1 cellular context compared by ENCODE assay signal in the genomic region with DNA sequence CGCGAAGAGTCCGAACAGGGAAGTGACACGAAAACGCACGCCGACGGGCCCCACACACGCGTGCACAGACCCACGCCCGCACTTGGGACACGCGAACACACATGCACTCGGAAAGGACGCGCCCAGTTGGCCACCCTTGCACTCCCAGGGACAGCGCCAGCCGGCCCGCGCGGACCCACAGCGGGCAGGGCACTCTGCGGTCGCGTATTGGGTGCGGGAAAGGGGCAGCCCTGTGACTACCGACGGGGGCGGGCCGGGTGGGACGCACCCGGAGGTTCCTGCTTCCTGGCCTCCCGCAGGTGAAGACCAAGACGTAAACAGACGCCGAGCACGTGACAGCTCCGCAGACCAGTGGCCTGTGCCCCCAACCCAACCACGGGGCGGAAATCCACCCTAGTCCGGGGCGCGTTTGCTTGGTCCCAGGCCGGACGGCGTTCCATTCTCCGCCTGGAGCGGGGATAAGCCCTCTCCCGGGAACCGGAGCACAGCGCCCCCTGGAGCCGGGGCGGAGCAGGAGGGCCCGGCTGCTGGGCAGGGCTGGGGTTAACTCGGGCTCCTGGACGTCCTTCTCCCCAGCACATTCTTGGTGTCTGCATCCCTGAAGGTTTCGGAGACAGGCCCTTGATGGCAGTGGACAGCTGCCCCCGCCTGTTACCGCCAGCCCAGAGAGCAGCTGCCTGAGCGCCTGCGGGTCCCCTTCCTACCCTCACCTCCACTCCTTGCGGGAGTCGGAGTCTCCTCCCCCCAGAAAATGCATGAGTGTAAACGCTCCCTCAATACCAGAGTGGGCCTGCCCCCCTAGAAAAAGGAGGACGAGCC.
TF ChIP-seq lines count a peak whose summit lies in the region.

No MANE protein-coding gene starts in this region.

TF ChIP-seq in HCT116, 20 proteins besides CTCF, POLR2A, EP300 and RAD21 (continued from another document):
- TF ChIP-seq, protein P1, sequence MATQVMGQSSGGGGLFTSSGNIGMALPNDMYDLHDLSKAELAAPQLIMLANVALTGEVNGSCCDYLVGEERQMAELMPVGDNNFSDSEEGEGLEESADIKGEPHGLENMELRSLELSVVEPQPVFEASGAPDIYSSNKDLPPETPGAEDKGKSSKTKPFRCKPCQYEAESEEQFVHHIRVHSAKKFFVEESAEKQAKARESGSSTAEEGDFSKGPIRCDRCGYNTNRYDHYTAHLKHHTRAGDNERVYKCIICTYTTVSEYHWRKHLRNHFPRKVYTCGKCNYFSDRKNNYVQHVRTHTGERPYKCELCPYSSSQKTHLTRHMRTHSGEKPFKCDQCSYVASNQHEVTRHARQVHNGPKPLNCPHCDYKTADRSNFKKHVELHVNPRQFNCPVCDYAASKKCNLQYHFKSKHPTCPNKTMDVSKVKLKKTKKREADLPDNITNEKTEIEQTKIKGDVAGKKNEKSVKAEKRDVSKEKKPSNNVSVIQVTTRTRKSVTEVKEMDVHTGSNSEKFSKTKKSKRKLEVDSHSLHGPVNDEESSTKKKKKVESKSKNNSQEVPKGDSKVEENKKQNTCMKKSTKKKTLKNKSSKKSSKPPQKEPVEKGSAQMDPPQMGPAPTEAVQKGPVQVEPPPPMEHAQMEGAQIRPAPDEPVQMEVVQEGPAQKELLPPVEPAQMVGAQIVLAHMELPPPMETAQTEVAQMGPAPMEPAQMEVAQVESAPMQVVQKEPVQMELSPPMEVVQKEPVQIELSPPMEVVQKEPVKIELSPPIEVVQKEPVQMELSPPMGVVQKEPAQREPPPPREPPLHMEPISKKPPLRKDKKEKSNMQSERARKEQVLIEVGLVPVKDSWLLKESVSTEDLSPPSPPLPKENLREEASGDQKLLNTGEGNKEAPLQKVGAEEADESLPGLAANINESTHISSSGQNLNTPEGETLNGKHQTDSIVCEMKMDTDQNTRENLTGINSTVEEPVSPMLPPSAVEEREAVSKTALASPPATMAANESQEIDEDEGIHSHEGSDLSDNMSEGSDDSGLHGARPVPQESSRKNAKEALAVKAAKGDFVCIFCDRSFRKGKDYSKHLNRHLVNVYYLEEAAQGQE (IDR thresholded peaks at IDR 0.05; ENCODE audit: low read depth): no peak
- TF ChIP-seq CBX3 (IDR thresholded peaks at IDR 0.05; ENCODE audit: low read depth) (no peak), ZNF274 (IDR thresholded peaks at IDR 0.05; ENCODE audit: low read depth, low read length) (no peak), JUND (IDR thresholded peaks at IDR 0.05) (no peak), SP1 (IDR thresholded peaks at IDR 0.05; ENCODE audit: low read depth) (no peak), ZFX (IDR thresholded peaks at IDR 0.05) (peak; percentile 88), YY1 (IDR thresholded peaks at IDR 0.05; ENCODE audit: extremely low read depth, insufficient replicate concordance, low read depth, low read length) (peak; percentile 71), SIN3A (IDR thresholded peaks at IDR 0.05; ENCODE audit: low read depth) (no peak)
- TF ChIP-seq, protein P2, sequence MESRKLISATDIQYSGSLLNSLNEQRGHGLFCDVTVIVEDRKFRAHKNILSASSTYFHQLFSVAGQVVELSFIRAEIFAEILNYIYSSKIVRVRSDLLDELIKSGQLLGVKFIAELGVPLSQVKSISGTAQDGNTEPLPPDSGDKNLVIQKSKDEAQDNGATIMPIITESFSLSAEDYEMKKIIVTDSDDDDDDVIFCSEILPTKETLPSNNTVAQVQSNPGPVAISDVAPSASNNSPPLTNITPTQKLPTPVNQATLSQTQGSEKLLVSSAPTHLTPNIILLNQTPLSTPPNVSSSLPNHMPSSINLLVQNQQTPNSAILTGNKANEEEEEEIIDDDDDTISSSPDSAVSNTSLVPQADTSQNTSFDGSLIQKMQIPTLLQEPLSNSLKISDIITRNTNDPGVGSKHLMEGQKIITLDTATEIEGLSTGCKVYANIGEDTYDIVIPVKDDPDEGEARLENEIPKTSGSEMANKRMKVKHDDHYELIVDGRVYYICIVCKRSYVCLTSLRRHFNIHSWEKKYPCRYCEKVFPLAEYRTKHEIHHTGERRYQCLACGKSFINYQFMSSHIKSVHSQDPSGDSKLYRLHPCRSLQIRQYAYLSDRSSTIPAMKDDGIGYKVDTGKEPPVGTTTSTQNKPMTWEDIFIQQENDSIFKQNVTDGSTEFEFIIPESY (IDR thresholded peaks at IDR 0.05; ENCODE audit: extremely low read depth, insufficient replicate concordance, low read length): peak; percentile 12
- TF ChIP-seq, protein P3, sequence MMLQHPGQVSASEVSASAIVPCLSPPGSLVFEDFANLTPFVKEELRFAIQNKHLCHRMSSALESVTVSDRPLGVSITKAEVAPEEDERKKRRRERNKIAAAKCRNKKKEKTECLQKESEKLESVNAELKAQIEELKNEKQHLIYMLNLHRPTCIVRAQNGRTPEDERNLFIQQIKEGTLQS (IDR thresholded peaks at IDR 0.05): no peak
- TF ChIP-seq, protein P4, sequence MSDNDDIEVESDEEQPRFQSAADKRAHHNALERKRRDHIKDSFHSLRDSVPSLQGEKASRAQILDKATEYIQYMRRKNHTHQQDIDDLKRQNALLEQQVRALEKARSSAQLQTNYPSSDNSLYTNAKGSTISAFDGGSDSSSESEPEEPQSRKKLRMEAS (IDR thresholded peaks at IDR 0.05): no peak
TF ChIP-seq in HCT116: peak in this region for 4.
